ENCODE assay signal across 8 cellular contexts in the genomic region with DNA sequence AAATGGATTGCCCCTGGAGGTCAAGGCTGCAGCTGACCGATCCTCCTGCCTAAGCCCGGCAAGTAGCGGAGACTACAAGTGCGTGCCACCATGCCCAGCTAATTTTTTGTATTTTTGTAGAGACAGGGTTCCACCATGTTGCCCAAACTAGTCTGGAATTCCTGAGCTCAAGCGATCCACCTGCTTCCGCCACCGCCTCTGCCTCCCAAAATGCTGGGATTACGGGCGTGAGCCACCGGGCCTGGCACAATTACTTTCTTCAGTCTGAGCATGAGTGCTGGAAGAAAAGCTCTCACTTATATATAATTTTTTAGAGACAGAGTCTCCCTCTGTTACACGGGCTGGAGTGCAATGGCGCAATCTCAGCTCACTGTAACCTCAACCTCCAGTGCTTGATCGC.
DNase-seq lines count a peak whose midpoint lies in the region; ATAC-seq and TF ChIP-seq lines count a peak whose summit lies in the region.
"Not testable (repeated sequence)": the region's sequence is repeated elsewhere in the genome, so short reads cannot be mapped to it uniquely, and the experiment has no call there.

No MANE protein-coding gene starts in this region.

- H3K9me3 Mint-ChIP-seq in activated CD4-positive, alpha-beta T cell treated with anti-CD3 and anti-CD28 coated beads, Interleukin-2, amount 10 ng/mL, durations not matched to agents 24 days and 14 days; activated naive CD8-positive, alpha-beta T cell treated with anti-CD3 and anti-CD28 coated beads for 36 hours: not testable (repeated sequence)
- H3K9me3 Mint-ChIP-seq in endodermal cell = peaks cover 17% of the 10 kb centered on the region

- not testable (repeated sequence) for H3K4me1 ChIP-seq in ACC112 (ENCODE audit: control insufficient read depth, insufficient read depth, low read length, unreplicated experiment); endodermal cell (ENCODE audit: control insufficient read depth, insufficient read depth, low read length); lower lobe of right lung
- H3K4me1 ChIP-seq in OCI-LY1 (ENCODE audit: insufficient read depth, low read length, severe bottlenecking) = peaks cover 10% of the 10 kb centered on the region

- peak overlapping the region; percentile 62 for H3K4me2 ChIP-seq in OCI-LY1 (ENCODE audit: low read length)

- H3K9ac ChIP-seq in OCI-LY1 (ENCODE audit: low read length) = peak overlapping the region; percentile 88
- H3K9ac ChIP-seq in endodermal cell (ENCODE audit: extremely low read depth, low read length, poor library complexity, severe bottlenecking) = not testable (repeated sequence)

- H3K4me3 ChIP-seq in ACC112 (ENCODE audit: low read depth, low read length) (peak overlapping the region; percentile 78), GM06990 (replicated peaks; ENCODE audit: low read depth, low read length) (peak overlapping the region; percentile 80), OCI-LY1 (ENCODE audit: low read depth, low read length, poor library complexity, severe bottlenecking) (peak overlapping the region; percentile 78), lower lobe of right lung (peak overlapping the region; percentile 65)
- not testable (repeated sequence) for H3K4me3 ChIP-seq in endodermal cell (ENCODE audit: low read length)

- ATAC-seq in lower lobe of right lung, sciatic nerve: not testable (repeated sequence)

- intact Hi-C loops in activated CD4-positive, alpha-beta T cell treated with anti-CD3 and anti-CD28 coated beads, Interleukin-2, amount 10 ng/mL, durations not matched to agents 24 days and 14 days (cut with micrococcal nuclease); lower lobe of right lung (cut with DNase I); sciatic nerve (cut with DNase I): not testable (repeated sequence)

- not testable (repeated sequence) for H3K27me3 Mint-ChIP-seq in activated CD4-positive, alpha-beta T cell treated with anti-CD3 and anti-CD28 coated beads, Interleukin-2, amount 10 ng/mL, durations not matched to agents 24 days and 14 days; activated naive CD8-positive, alpha-beta T cell treated with anti-CD3 and anti-CD28 coated beads for 36 hours; endodermal cell (ENCODE audit: insufficient read depth)

- H2AFZ ChIP-seq in ACC112 (ENCODE audit: low read length, unreplicated experiment); OCI-LY1 (ENCODE audit: low read length): not testable (repeated sequence)

- H3K79me2 ChIP-seq in ACC112 (ENCODE audit: control insufficient read depth, insufficient read depth, low read length, unreplicated experiment); OCI-LY1 (ENCODE audit: insufficient read depth, low read length): not testable (repeated sequence)

- H3K9me2 ChIP-seq in OCI-LY1 (ENCODE audit: low read depth, low read length) = not testable (repeated sequence)

- H3K4me1 Mint-ChIP-seq in activated CD4-positive, alpha-beta T cell treated with anti-CD3 and anti-CD28 coated beads, Interleukin-2, amount 10 ng/mL, durations not matched to agents 24 days and 14 days; activated naive CD8-positive, alpha-beta T cell treated with anti-CD3 and anti-CD28 coated beads for 36 hours; endodermal cell: not testable (repeated sequence)

- peak overlapping the region; percentile 62 for H3K4me3 Mint-ChIP-seq in activated CD4-positive, alpha-beta T cell treated with anti-CD3 and anti-CD28 coated beads, Interleukin-2, amount 10 ng/mL, durations not matched to agents 24 days and 14 days
- peak overlapping the region; percentile 93 for H3K4me3 Mint-ChIP-seq in activated naive CD8-positive, alpha-beta T cell treated with anti-CD3 and anti-CD28 coated beads for 36 hours
- H3K4me3 Mint-ChIP-seq in endodermal cell = peak overlapping the region; percentile 72

- H3K27me3 ChIP-seq in ACC112 (ENCODE audit: insufficient read depth, low read length); GM06990 (replicated peaks; ENCODE audit: control insufficient read depth, insufficient read depth, low read length); OCI-LY1 (ENCODE audit: insufficient read depth, low read length); endodermal cell (ENCODE audit: control insufficient read depth, insufficient read depth, low read length, poor library complexity, severe bottlenecking); lower lobe of right lung (ENCODE audit: low read depth): not testable (repeated sequence)

- not testable (repeated sequence) for H4K20me1 ChIP-seq in OCI-LY1 (ENCODE audit: insufficient read depth, low read length)

- TF ChIP-seq CTCF in GM06990 (IDR thresholded peaks at IDR 0.05; ENCODE audit: insufficient read depth, low read length, poor library complexity, severe bottlenecking); OCI-LY1 (IDR thresholded peaks at IDR 0.05; ENCODE audit: low read length); endodermal cell (conservative IDR thresholded peaks at IDR 0.05); lower lobe of right lung (IDR thresholded peaks at IDR 0.05): not testable (repeated sequence)

- H3K27ac Mint-ChIP-seq in activated CD4-positive, alpha-beta T cell treated with anti-CD3 and anti-CD28 coated beads, Interleukin-2, amount 10 ng/mL, durations not matched to agents 24 days and 14 days = peak overlapping the region; percentile 99
- peak overlapping the region; percentile 99 for H3K27ac Mint-ChIP-seq in activated naive CD8-positive, alpha-beta T cell treated with anti-CD3 and anti-CD28 coated beads for 36 hours
- H3K27ac Mint-ChIP-seq in endodermal cell = not testable (repeated sequence)

- not testable (repeated sequence) for H3K9me3 ChIP-seq in OCI-LY1 (ENCODE audit: low read length); endodermal cell (ENCODE audit: control insufficient read depth, low read length); lower lobe of right lung

- H3K27ac ChIP-seq in ACC112 (ENCODE audit: low read depth, low read length); endodermal cell (ENCODE audit: low read depth, low read length): not testable (repeated sequence)
- peak overlapping the region; percentile 84 for H3K27ac ChIP-seq in OCI-LY1 (ENCODE audit: low read depth, low read length, poor library complexity, severe bottlenecking)
- H3K27ac ChIP-seq in lower lobe of right lung = peak overlapping the region; percentile 95

- H3F3A ChIP-seq in OCI-LY1 (ENCODE audit: insufficient read depth, low read length) = not testable (repeated sequence)

- DNase-seq in GM06990 (ENCODE audit: extremely low read depth, insufficient read length) (peak; percentile 3), sciatic nerve (ENCODE audit: low spot score) (peak; percentile 60)
- DNase-seq in activated CD4-positive, alpha-beta T cell treated with anti-CD3 and anti-CD28 coated beads, Interleukin-2, amount 10 ng/mL, durations not matched to agents 24 days and 14 days = peak; percentile 59
- DNase-seq in activated naive CD8-positive, alpha-beta T cell treated with anti-CD3 and anti-CD28 coated beads for 36 hours; endodermal cell; lower lobe of right lung: not testable (repeated sequence)

- H3K36me3 ChIP-seq in ACC112 (ENCODE audit: insufficient read depth, low read length); GM06990 (ENCODE audit: control insufficient read depth, insufficient read depth, low read length); OCI-LY1 (ENCODE audit: insufficient read depth, low read length); endodermal cell (ENCODE audit: control insufficient read depth, insufficient read depth, low read length); lower lobe of right lung: not testable (repeated sequence)

- not testable (repeated sequence) for H3K36me3 Mint-ChIP-seq in activated CD4-positive, alpha-beta T cell treated with anti-CD3 and anti-CD28 coated beads, Interleukin-2, amount 10 ng/mL, durations not matched to agents 24 days and 14 days (ENCODE audit: low read depth); endodermal cell (ENCODE audit: low read depth)
- peaks cover 16% of the 10 kb centered on the region for H3K36me3 Mint-ChIP-seq in activated naive CD8-positive, alpha-beta T cell treated with anti-CD3 and anti-CD28 coated beads for 36 hours

- WGBS in endodermal cell (ENCODE audit: insufficient coverage in 1 of 2, insufficient read length in 1 of 2), 2 experiments = 80 to 89% methylated on average over 10 to 13 of the region's 13 CpGs
